Comparison of ENCODE assay signal across 13 cellular contexts in the genomic region with DNA sequence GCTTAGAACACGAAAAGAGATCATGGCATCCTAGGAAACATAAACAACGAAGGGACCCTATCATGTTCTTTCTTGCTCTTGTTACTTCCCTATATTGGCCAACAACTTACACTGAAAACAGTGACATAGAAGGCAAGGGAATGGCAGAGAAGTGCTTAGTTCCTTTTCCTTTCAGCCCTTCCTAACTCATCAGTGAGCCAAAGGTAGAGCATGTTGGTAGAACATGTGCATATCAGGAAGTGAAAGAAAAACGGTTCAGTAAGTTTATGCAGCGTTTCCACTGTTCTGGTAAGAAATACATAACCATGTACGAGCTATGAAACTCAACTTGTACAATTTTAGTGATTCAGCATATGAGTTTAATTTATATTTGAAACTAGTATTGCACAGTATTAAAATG. TPM values are rescaled to one million over a fixed set of nuclear protein-coding genes. Genes with fewer than 3 reads are reported as not detected.
DNase-seq lines count a peak whose midpoint lies in the region; ATAC-seq lines count a peak whose summit lies in the region.
"Had no signal": no experiment of that assay in that cellular context is flagged by ENCODE, and none has a peak within 500 bp of the region (broad histone marks: within the 10 kb centered on the region; RNA-seq: fewer than 3 reads in every experiment).

No MANE protein-coding gene starts in this region.

- H3K27ac Mint-ChIP-seq in effector memory CD8-positive, alpha-beta T cell, result no peak overlapping the region

- H3K9me3 ChIP-seq in BLaER1 treated with 17β-estradiol and CSF1 and Interleukin-3, amounts not matched to agents 10 nM and 100 nM (replicated peaks in 1 of 11), result peaks cover 0 to 15% (median 6%) of the 10 kb centered on the region in 11 experiments; a peak in 10 of 22 replicates
- H3K9me3 ChIP-seq: ascending aorta had no signal

- peaks cover 7 to 37% of the 10 kb centered on the region in 2 donors for H3K27me3 Mint-ChIP-seq in effector memory CD8-positive, alpha-beta T cell

- no peaks in the 10 kb centered on the region; a peak in 1 of 22 replicates for H4K20me1 ChIP-seq in BLaER1 treated with 17β-estradiol and CSF1 and Interleukin-3, amounts not matched to agents 10 nM and 100 nM

- H3K9ac ChIP-seq in BLaER1 treated with 17β-estradiol and CSF1 and Interleukin-3, amounts not matched to agents 10 nM and 100 nM, result no peak overlapping the region

- no peaks in the 10 kb centered on the region for H3K27me3 ChIP-seq in BLaER1 treated with 17β-estradiol and CSF1 and Interleukin-3, amounts not matched to agents 10 nM and 100 nM
- H3K27me3 ChIP-seq: ascending aorta had no signal

- no peaks in the 10 kb centered on the region for H3K36me3 ChIP-seq in BLaER1 treated with 17β-estradiol and CSF1 and Interleukin-3, amounts not matched to agents 10 nM and 100 nM
- H3K36me3 ChIP-seq: ascending aorta had no signal

- peak overlapping the region in 8 of 11 experiments; percentile 4 to 54 (median 29); a peak in 12 of 22 replicates for H3K4me2 ChIP-seq in BLaER1 treated with 17β-estradiol and CSF1 and Interleukin-3, amounts not matched to agents 10 nM and 100 nM
- H3K4me2 ChIP-seq: smooth muscle cell had no signal

- no peak overlapping the region for H3K4me3 ChIP-seq in BLaER1 treated with 17β-estradiol and CSF1 and Interleukin-3, amounts not matched to agents 10 nM and 100 nM
- H3K4me3 ChIP-seq: ascending aorta, smooth muscle cell had no signal

- peak; percentile 82 for ATAC-seq in GM19463 (IDR thresholded peaks at IDR 0.05; ENCODE audit: unreplicated experiment)
- peak; percentile 74 for ATAC-seq in HG03025 (IDR thresholded peaks at IDR 0.05; ENCODE audit: low FRiP score, unreplicated experiment)
- ATAC-seq in effector memory CD8-positive, alpha-beta T cell (replicated peaks), result no peak

- peaks cover 0 to 17% (median 11%) of the 10 kb centered on the region in 10 experiments; a peak in 14 of 20 replicates for H3K4me1 ChIP-seq in BLaER1 treated with 17β-estradiol and CSF1 and Interleukin-3, amounts not matched to agents 10 nM and 100 nM
- H3K4me1 ChIP-seq: ascending aorta had no signal

- H3K27ac ChIP-seq in BLaER1 treated with 17β-estradiol and CSF1 and Interleukin-3, amounts not matched to agents 10 nM and 100 nM, result peak overlapping the region in 6 of 11 experiments; percentile 44 to 70 (median 59); a peak in 11 of 22 replicates
- H3K27ac ChIP-seq: ascending aorta had no signal

- H3K4me1 Mint-ChIP-seq in effector memory CD8-positive, alpha-beta T cell (ENCODE audit: low read depth in 2 of 2), result no peaks in the 10 kb centered on the region

- DNase-seq in NOMO-1 (lab: John Stamatoyannopoulos, UW; ENCODE audit: unreplicated experiment in 2 of 2), result peak; percentile 54 to 79
- no peak for DNase-seq in effector memory CD8-positive, alpha-beta T cell
- no peak for DNase-seq in GDM1 (lab: John Stamatoyannopoulos, UW)
- no peak for DNase-seq in effector CD8-positive, alpha-beta T cell (lab: John Stamatoyannopoulos, UW)
- DNase-seq in mucosa of gallbladder (ENCODE audit: low spot score), result no peak
- DNase-seq: ACHN, NCI-H524, T-helper 2 cell had no signal

- peaks cover 0 to 6% of the 10 kb centered on the region in 2 donors for H3K9me3 Mint-ChIP-seq in effector memory CD8-positive, alpha-beta T cell

- no peaks in the 10 kb centered on the region for H3K36me3 Mint-ChIP-seq in effector memory CD8-positive, alpha-beta T cell (ENCODE audit: insufficient read depth)

- no peak overlapping the region for H3K4me3 Mint-ChIP-seq in effector memory CD8-positive, alpha-beta T cell

RNA-seq across cellular contexts. Expression of gene AKAIN1, which starts 21.7 kb away (rescaled TPM):
- not detected for total RNA-seq in mucosa of gallbladder
- total RNA-seq: ascending aorta, smooth muscle cell had no signal

Comparison
In these comparisons a context has a peak if more than half of its experiments do, and no peak if none do; other contexts are left out.
1. DNase-seq: peak in NOMO-1 (2 of 2); none in effector memory CD8-positive, alpha-beta T cell (0 of 3), GDM1 (single experiment), effector CD8-positive, alpha-beta T cell (single experiment) and mucosa of gallbladder (single experiment).